In genomic region chr10:7424315-7424714, GRCh38 we compare ENCODE assay signal across 13 cellular contexts. TPM values are rescaled to one million over a fixed set of nuclear protein-coding genes. Genes with fewer than 3 reads are reported as not detected.
DNase-seq lines count a peak whose midpoint lies in the region; ATAC-seq and TF ChIP-seq lines count a peak whose summit lies in the region.
"Had no signal": no experiment of that assay in that cellular context is flagged by ENCODE, and none has a peak within 500 bp of the region (broad histone marks: within the 10 kb centered on the region; RNA-seq: fewer than 3 reads in every experiment).

No MANE protein-coding gene starts in this region.

- no peaks in the 10 kb centered on the region for H3K9me3 ChIP-seq in CD8-positive, alpha-beta T cell (ENCODE audit: low read length)
- H3K9me3 ChIP-seq in lower lobe of right lung, result no peaks in the 10 kb centered on the region

- H3K4me3 ChIP-seq in CD8-positive, alpha-beta T cell (ENCODE audit: low read depth, low read length), result no peak overlapping the region
- H3K4me3 ChIP-seq in lower lobe of right lung, result no peak overlapping the region
- H3K4me3 ChIP-seq: BLaER1 had no signal

- TF ChIP-seq CTCF in CD8-positive, alpha-beta T cell (IDR thresholded peaks at IDR 0.05), result no peak
- no peak for TF ChIP-seq CTCF in lower lobe of right lung (IDR thresholded peaks at IDR 0.05)
- no peak for TF ChIP-seq CTCF in chondrocyte (IDR thresholded peaks at IDR 0.05)

- peak overlapping the region; percentile 49 for H3K27ac Mint-ChIP-seq in CD8-positive, alpha-beta T cell
- no peak overlapping the region for H3K27ac Mint-ChIP-seq in activated CD4-positive, alpha-beta memory T cell treated with anti-CD3 and anti-CD28 coated beads, Interleukin-2, amount 10 ng/mL, durations not matched to agents 7 days and 5 days
- no peak overlapping the region for H3K27ac Mint-ChIP-seq in chondrocyte (ENCODE audit: unreplicated experiment)
- H3K27ac Mint-ChIP-seq: activated naive CD8-positive, alpha-beta T cell had no signal

- H3K9me3 Mint-ChIP-seq in CD8-positive, alpha-beta T cell, result no peaks in the 10 kb centered on the region
- no peaks in the 10 kb centered on the region for H3K9me3 Mint-ChIP-seq in activated CD4-positive, alpha-beta memory T cell treated with anti-CD3 and anti-CD28 coated beads, Interleukin-2, amount 10 ng/mL, durations not matched to agents 7 days and 5 days
- no peaks in the 10 kb centered on the region for H3K9me3 Mint-ChIP-seq in chondrocyte (ENCODE audit: low read depth)

- intact Hi-C loops in CD8-positive, alpha-beta T cell (cut with DNase I, micrococcal nuclease), result loop anchor here (1.0 to 10.0 kb wide), 4 partner anchors 101 to 1880 kb away; no protein-coding TSS in a partner anchor
- intact Hi-C loops in lower lobe of right lung (cut with DNase I), result no loop called here

- H3K4me1 ChIP-seq in CD8-positive, alpha-beta T cell (ENCODE audit: insufficient read depth, low read length), result no peaks in the 10 kb centered on the region
- H3K4me1 ChIP-seq in lower lobe of right lung, result no peaks in the 10 kb centered on the region
- H3K4me1 ChIP-seq: BLaER1 had no signal

- H3K36me3 ChIP-seq in CD8-positive, alpha-beta T cell (ENCODE audit: insufficient read depth, low read length), result no peaks in the 10 kb centered on the region
- no peaks in the 10 kb centered on the region for H3K36me3 ChIP-seq in lower lobe of right lung
- H3K36me3 ChIP-seq: BLaER1 had no signal

- no peaks in the 10 kb centered on the region for H3K27me3 ChIP-seq in CD8-positive, alpha-beta T cell (ENCODE audit: insufficient read depth, low read length)
- H3K27me3 ChIP-seq in lower lobe of right lung (ENCODE audit: low read depth), result peaks cover 6% of the 10 kb centered on the region
- H3K27me3 ChIP-seq: BLaER1 had no signal

- POLR2A ChIA-PET in CD8-positive, alpha-beta T cell (lab: Charles Lee), result interaction anchor here (0.8 to 1.0 kb wide), 3 partner anchors 13 to 263 kb away, joined by 3 to 4 read pairs (median 3); no protein-coding TSS in a partner anchor
- POLR2A ChIA-PET in activated CD4-positive, alpha-beta memory T cell treated with anti-CD3 and anti-CD28 coated beads, Interleukin-2, amount 10 ng/mL, durations not matched to agents 7 days and 5 days (lab: Charles Lee), result interaction anchor here (0.8 kb wide), 1 partner anchor 68 kb away, joined by 3 read pairs; no protein-coding TSS in a partner anchor

- DNase-seq in CD8-positive, alpha-beta T cell, result peak in 4 of 7 experiments; percentile 26 to 70 (median 47)
- DNase-seq in activated CD4-positive, alpha-beta memory T cell treated with anti-CD3 and anti-CD28 coated beads, Interleukin-2, amount 10 ng/mL, durations not matched to agents 7 days and 5 days, result peak; percentile 38
- DNase-seq in lower lobe of right lung, result no peak
- no peak for DNase-seq in occipital lobe (lab: John Stamatoyannopoulos, UW)
- DNase-seq in 8988T, result no peak
- no peak for DNase-seq in GM19238 (ENCODE audit: insufficient read length, low spot score)
- no peak for DNase-seq in chondrocyte (ENCODE audit: low spot score)
- DNase-seq: mesenchymal stem cell; NCI-H526 treated with DMSO at 0.1 percent for 48 hours; stimulated activated CD4-positive, alpha-beta T cell treated with anti-CD3 and anti-CD28 coated beads, Interleukin-2, amount 100 ng/mL, for 48 hours had no signal

- H3K36me3 Mint-ChIP-seq in CD8-positive, alpha-beta T cell, result no peaks in the 10 kb centered on the region
- H3K36me3 Mint-ChIP-seq in activated CD4-positive, alpha-beta memory T cell treated with anti-CD3 and anti-CD28 coated beads, Interleukin-2, amount 10 ng/mL, durations not matched to agents 7 days and 5 days (ENCODE audit: low read depth), result no peaks in the 10 kb centered on the region
- H3K36me3 Mint-ChIP-seq in chondrocyte (ENCODE audit: low read depth), result no peaks in the 10 kb centered on the region
- H3K36me3 Mint-ChIP-seq: activated naive CD8-positive, alpha-beta T cell had no signal

- CTCF ChIA-PET in CD8-positive, alpha-beta T cell (lab: Charles Lee), result interaction anchor here (0.7 to 2.5 kb wide), 16 partner anchors 8 to 505 kb away, joined by 3 to 47 read pairs (median 4); partner anchors contain the start of gene SFMBT2
- CTCF ChIA-PET in activated CD4-positive, alpha-beta memory T cell treated with anti-CD3 and anti-CD28 coated beads, Interleukin-2, amount 10 ng/mL, durations not matched to agents 7 days and 5 days (lab: Charles Lee), result interaction anchor here (1.0 to 1.4 kb wide), 3 partner anchors 101 to 506 kb away, joined by 3 to 5 read pairs (median 5); no protein-coding TSS in a partner anchor

- no peak overlapping the region for H3K4me3 Mint-ChIP-seq in CD8-positive, alpha-beta T cell
- H3K4me3 Mint-ChIP-seq in activated CD4-positive, alpha-beta memory T cell treated with anti-CD3 and anti-CD28 coated beads, Interleukin-2, amount 10 ng/mL, durations not matched to agents 7 days and 5 days, result no peak overlapping the region
- H3K4me3 Mint-ChIP-seq in chondrocyte (ENCODE audit: unreplicated experiment), result no peak overlapping the region
- H3K4me3 Mint-ChIP-seq: activated naive CD8-positive, alpha-beta T cell had no signal

- no peak overlapping the region for H3K27ac ChIP-seq in CD8-positive, alpha-beta T cell (ENCODE audit: low read depth, low read length)
- no peak overlapping the region for H3K27ac ChIP-seq in lower lobe of right lung
- H3K27ac ChIP-seq: BLaER1 had no signal

- no peaks in the 10 kb centered on the region for H3K27me3 Mint-ChIP-seq in CD8-positive, alpha-beta T cell (ENCODE audit: low read depth)
- H3K27me3 Mint-ChIP-seq in activated CD4-positive, alpha-beta memory T cell treated with anti-CD3 and anti-CD28 coated beads, Interleukin-2, amount 10 ng/mL, durations not matched to agents 7 days and 5 days, result peaks cover 31% of the 10 kb centered on the region
- peaks cover 18% of the 10 kb centered on the region for H3K27me3 Mint-ChIP-seq in chondrocyte (ENCODE audit: low read depth)
- H3K27me3 Mint-ChIP-seq: activated naive CD8-positive, alpha-beta T cell had no signal

- ATAC-seq in CD8-positive, alpha-beta T cell, result peak; percentile 91
- ATAC-seq in HG02678 (IDR thresholded peaks at IDR 0.05; ENCODE audit: unreplicated experiment) (peak; percentile 75), lower lobe of right lung (peak; percentile 27 to 41)

- peaks cover 24% of the 10 kb centered on the region for H3K4me1 Mint-ChIP-seq in CD8-positive, alpha-beta T cell (ENCODE audit: low read depth)
- H3K4me1 Mint-ChIP-seq in activated CD4-positive, alpha-beta memory T cell treated with anti-CD3 and anti-CD28 coated beads, Interleukin-2, amount 10 ng/mL, durations not matched to agents 7 days and 5 days, result peaks cover 5% of the 10 kb centered on the region
- H3K4me1 Mint-ChIP-seq in chondrocyte (ENCODE audit: low read depth), result no peaks in the 10 kb centered on the region

RNA-seq across cellular contexts. Expression of gene SFMBT2, which starts 13.5 kb away (rescaled TPM):
- 10 to 100 TPM; 27.5 to 30.3 TPM for total RNA-seq in CD8-positive, alpha-beta T cell
- 10 to 100 TPM; 25.8 to 27.0 TPM for total RNA-seq in activated CD4-positive, alpha-beta memory T cell treated with anti-CD3 and anti-CD28 coated beads, Interleukin-2, amount 10 ng/mL, durations not matched to agents 7 days and 5 days
- total RNA-seq in lower lobe of right lung, result 22.3 TPM
- total RNA-seq in occipital lobe, result 17.8 TPM
- total RNA-seq in chondrocyte, result 1.8 to 2.0 TPM (median 1.9 TPM) in 3 replicates

Comparison
In these comparisons a context has a peak if more than half of its experiments do, and no peak if none do; other contexts are left out.
1. ATAC-seq: peak in every context shown above with its lines; median percentile 91 in CD8-positive, alpha-beta T cell; 75 in HG02678; 34 in lower lobe of right lung.
2. DNase-seq: peak in CD8-positive, alpha-beta T cell (4 of 7) and activated CD4-positive, alpha-beta memory T cell treated with anti-CD3 and anti-CD28 coated beads, Interleukin-2, amount 10 ng/mL, durations not matched to agents 7 days and 5 days (single experiment); none in lower lobe of right lung (single experiment), occipital lobe (single experiment), 8988T (single experiment), GM19238 (single experiment) and chondrocyte (single experiment).